ENCODE assay signal across 15 cellular contexts in the genomic region with DNA sequence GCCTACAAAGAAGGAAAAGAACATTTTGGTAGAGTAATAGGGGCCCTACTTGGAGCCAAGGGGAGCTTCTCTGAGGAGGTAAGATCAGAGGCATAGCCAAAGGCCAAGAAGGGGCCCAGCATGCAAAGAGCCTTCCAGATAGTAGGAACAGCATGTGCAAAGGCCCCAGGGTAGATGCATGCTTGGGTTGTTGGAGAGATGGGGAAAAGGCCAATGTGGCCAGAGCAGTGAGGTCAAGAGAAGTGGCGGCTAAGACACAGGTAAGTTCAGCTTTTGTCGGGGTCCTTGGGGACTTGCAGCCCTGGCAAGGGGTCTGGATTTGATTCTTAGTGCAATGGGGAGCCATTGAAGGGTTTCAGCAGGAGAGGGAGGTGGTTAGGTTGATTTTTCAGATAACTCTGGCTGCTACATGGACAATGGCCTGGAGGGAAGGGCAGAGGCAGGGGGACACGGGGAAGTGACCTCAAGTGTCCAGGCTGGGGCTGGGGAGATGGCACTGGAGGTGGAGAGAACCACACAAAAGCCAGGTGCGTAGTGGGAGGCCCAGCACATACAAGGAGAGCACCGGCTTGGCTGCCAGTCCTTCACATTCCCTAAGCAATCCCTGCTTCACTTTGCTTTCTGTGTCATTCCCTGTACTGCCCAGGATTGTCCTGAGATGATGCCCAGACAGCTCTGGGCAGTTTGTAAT. TPM values are rescaled to one million over a fixed set of nuclear protein-coding genes. Genes with fewer than 3 reads are reported as not detected.
DNase-seq lines count a peak whose midpoint lies in the region; ATAC-seq, FAIRE-seq and TF ChIP-seq lines count a peak whose summit lies in the region.
"Had no signal": no experiment of that assay in that cellular context is flagged by ENCODE, and none has a peak within 500 bp of the region (broad histone marks: within the 10 kb centered on the region; RNA-seq: fewer than 3 reads in every experiment).

No MANE protein-coding gene starts in this region.

- TF ChIP-seq EP300 in H1 (IDR thresholded peaks at IDR 0.05; ENCODE audit: borderline replicate concordance in 1 of 2, low read depth in 2 of 2, low read length in 2 of 2), result no peak

- no peak overlapping the region for H3K4ac ChIP-seq in H1 (replicated peaks; ENCODE audit: insufficient read length, low read depth, low read length)

- H2BK5ac ChIP-seq in H1 (ENCODE audit: low read depth, low read length), result no peak overlapping the region

- POLR2A ChIA-PET in H1 (lab: Charles Lee; ENCODE audit: partially characterized antibody), result interaction anchor here (0.6 to 0.8 kb wide), 2 partner anchors 10 to 15 kb away, joined by 3 read pairs; no protein-coding TSS in a partner anchor

- intact Hi-C loops in left ventricle myocardium superior (cut with micrococcal nuclease), result no loop called here
- intact Hi-C loops in Right ventricle myocardium inferior (cut with DNase I), result no loop called here
- intact Hi-C loops in aorta (cut with DNase I), result no loop called here

- no peak for TF ChIP-seq RAD21 in H1 (IDR thresholded peaks at IDR 0.05 in 1 of 2, conservative IDR thresholded peaks at IDR 0.05 in 1 of 2; ENCODE audit: low read depth in 2 of 2, low read length in 2 of 2)

- no peak for TF ChIP-seq POLR2A in H1 (IDR thresholded peaks at IDR 0.05; ENCODE audit: control extremely low read depth in 1 of 2, low read depth in 2 of 2, low read length in 2 of 2)

- H3K9me3 ChIP-seq in H1 (ENCODE audit: insufficient read depth in 2 of 2, low read depth in 1 of 2, low read length in 1 of 2) (no peaks in the 10 kb centered on the region), osteoblast (ENCODE audit: low read depth, low read length) (no peaks in the 10 kb centered on the region), aorta (ENCODE audit: control insufficient read depth, low read length) (peaks cover 3% of the 10 kb centered on the region)

- H3K4me3 ChIP-seq in H1 (ENCODE audit: extremely low read depth in 1 of 4, insufficient read depth in 2 of 4, low read depth in 3 of 4, low read length in 4 of 4) (no peak overlapping the region), osteoblast (ENCODE audit: insufficient read depth, low read length) (no peak overlapping the region), aorta (ENCODE audit: low read length in 2 of 2) (no peak overlapping the region)
- H3K4me3 ChIP-seq: GM12878 had no signal

- no peaks in the 10 kb centered on the region for H3K23me2 ChIP-seq in H1 (ENCODE audit: low read depth, low read length)

- no peak overlapping the region for H2BK15ac ChIP-seq in H1 (ENCODE audit: low read length)

- H3K27me3 ChIP-seq in H1 (replicated peaks in 1 of 4; ENCODE audit: control insufficient read depth in 3 of 4, extremely low read depth in 1 of 4, insufficient read depth in 3 of 4, low read length in 3 of 4) (no peaks in the 10 kb centered on the region), osteoblast (ENCODE audit: insufficient read depth, low read length) (no peaks in the 10 kb centered on the region), aorta (ENCODE audit: control insufficient read depth in 1 of 2, insufficient read depth in 2 of 2, low read length in 1 of 2) (no peaks in the 10 kb centered on the region)

- H4K8ac ChIP-seq in H1 (ENCODE audit: extremely low read depth, insufficient read depth, low read length), result no peak overlapping the region

- whole genome bisulfite sequencing in H1 (ENCODE audit: extremely low coverage in 1 of 2, insufficient coverage in 1 of 2, insufficient read length in 1 of 2, insufficient replicate concordance in 2 of 2, low coverage in 1 of 2, low lambda C conversion rate in 2 of 2, missing lambda C conversion rate in 1 of 2), 2 experiments, result 90% methylated on average over 5 of the region's 5 CpGs; no CpG with 5 or more reads in 1 of the 2 experiments
- 83 to 93% methylated on average over 5 of the region's 5 CpGs for WGBS in aorta, 2 donors

- H2AK5ac ChIP-seq in H1 (ENCODE audit: low read depth, low read length), result no peak overlapping the region

- no peak overlapping the region for H3K56ac ChIP-seq in H1 (replicated peaks; ENCODE audit: insufficient read length, low read depth, low read length)

- no peaks in the 10 kb centered on the region for H4K20me1 ChIP-seq in H1 (replicated peaks in 1 of 2; ENCODE audit: control insufficient read depth in 1 of 2, insufficient read depth in 2 of 2, low read length in 2 of 2)
- H4K20me1 ChIP-seq in osteoblast (ENCODE audit: insufficient read depth, low read length), result no peaks in the 10 kb centered on the region

- H2AFZ ChIP-seq in H1 (ENCODE audit: low read length) (no peak overlapping the region), osteoblast (ENCODE audit: low read length) (no peak overlapping the region)

- no peak overlapping the region for H2BK12ac ChIP-seq in H1 (ENCODE audit: low read depth, low read length)

- H3K79me1 ChIP-seq in H1 (ENCODE audit: low read depth, low read length), result no peaks in the 10 kb centered on the region; the same call in 1 of the 2 replicates

- no peak overlapping the region for H2BK20ac ChIP-seq in H1 (ENCODE audit: low read length)

- no peak for TF ChIP-seq CTCF in H1 (IDR thresholded peaks at IDR 0.05; ENCODE audit: control extremely low read depth in 1 of 3, insufficient read depth in 1 of 3, low read depth in 1 of 3, low read length in 3 of 3)
- no peak for TF ChIP-seq CTCF in osteoblast (IDR thresholded peaks at IDR 0.05; ENCODE audit: extremely low read depth, low read depth, low read length)

- H3K36me3 ChIP-seq in H1 (ENCODE audit: control insufficient read depth in 2 of 4, insufficient read depth in 4 of 4, low read length in 3 of 4), result no peaks in the 10 kb centered on the region
- H3K36me3 ChIP-seq in osteoblast (ENCODE audit: insufficient read depth, low read length), result no peaks in the 10 kb centered on the region
- no peaks in the 10 kb centered on the region for H3K36me3 ChIP-seq in aorta (ENCODE audit: control insufficient read depth in 1 of 2, insufficient read depth in 2 of 2, low read length in 1 of 2)

- no peak overlapping the region for H4K5ac ChIP-seq in H1 (ENCODE audit: insufficient read length, low read depth, low read length)

- H3K18ac ChIP-seq in H1 (ENCODE audit: extremely low read depth, low read length), result no peak overlapping the region

- CTCF ChIA-PET in H1 (lab: Charles Lee; ENCODE audit: partially characterized antibody), result interaction anchor here (0.5 to 25.2 kb wide), 36 partner anchors 10 to 558 kb away, joined by 3 to 498 read pairs (median 6); a partner anchor contains a TSS

- DNase-seq in left ventricle myocardium superior, result peak; percentile 6
- no peak for DNase-seq in Right ventricle myocardium inferior (ENCODE audit: missing footprints)
- no peak for DNase-seq in H1 (ENCODE audit: low read depth in 1 of 2, low spot score in 2 of 2)
- DNase-seq in osteoblast (ENCODE audit: insufficient read length, low spot score, missing footprints), result peak; percentile 47
- DNase-seq in aorta, result peak; percentile 21 to 57
- no peak for DNase-seq in NCI-H2196 treated with DMSO at 0.1 percent for 48 hours (lab: John Stamatoyannopoulos, UW; ENCODE audit: unreplicated experiment)
- DNase-seq in HCEC 1CT, result no peak
- DNase-seq: CD4-positive, alpha-beta memory T cell; DMS79 had no signal

- no peak overlapping the region for H3K14ac ChIP-seq in H1 (ENCODE audit: insufficient read length)

- H3K79me2 ChIP-seq in H1 (ENCODE audit: control insufficient read depth in 1 of 2, insufficient read depth in 2 of 2, low read length in 2 of 2) (no peaks in the 10 kb centered on the region), osteoblast (ENCODE audit: insufficient read depth, low read length) (no peaks in the 10 kb centered on the region)

- no peak overlapping the region for H4K91ac ChIP-seq in H1 (replicated peaks; ENCODE audit: insufficient read length, low read length)

- H3K23ac ChIP-seq in H1 (ENCODE audit: insufficient read length), result no peak overlapping the region

- FAIRE-seq in H1 (lab: Jason Lieb, UNC), result no peak
- FAIRE-seq: GM12878, GM19239, H54 had no signal

- ATAC-seq in left ventricle myocardium superior (no peak), Right ventricle myocardium inferior (no peak), aorta (ENCODE audit: low FRiP score) (no peak), GM18498 (IDR thresholded peaks at IDR 0.05; ENCODE audit: unreplicated experiment) (no peak)

- no peak overlapping the region for H2BK120ac ChIP-seq in H1 (replicated peaks; ENCODE audit: low read depth, low read length)

- H3K4me2 ChIP-seq in H1 (ENCODE audit: insufficient read depth in 1 of 2, low read depth in 2 of 2, low read length in 2 of 2) (no peak overlapping the region), osteoblast (ENCODE audit: insufficient read depth, low read length) (no peak overlapping the region)

- no peak overlapping the region for H3K9ac ChIP-seq in H1 (replicated peaks in 1 of 4; ENCODE audit: extremely low read depth in 1 of 4, low read depth in 3 of 4, low read length in 3 of 4)

- H3K4me1 ChIP-seq in H1 (replicated peaks in 1 of 4; ENCODE audit: control insufficient read depth in 3 of 4, insufficient read depth in 4 of 4, low read length in 3 of 4) (peaks cover 0 to 2% (median 0%) of the 10 kb centered on the region in 4 experiments; a peak in 1 of 7 replicates), osteoblast (ENCODE audit: insufficient read depth, low read length) (no peaks in the 10 kb centered on the region), aorta (ENCODE audit: control insufficient read depth in 1 of 2, insufficient read depth in 2 of 2, low read length in 2 of 2) (no peaks in the 10 kb centered on the region)

- H3K27ac ChIP-seq in H1 (ENCODE audit: low read depth, low read length) (no peak overlapping the region), osteoblast (ENCODE audit: low read depth, low read length) (no peak overlapping the region), aorta (ENCODE audit: low read depth in 1 of 2, low read length in 2 of 2) (no peak overlapping the region)

TF ChIP-seq in H1, 55 proteins besides CTCF, POLR2A, EP300 and RAD21:
- 0 out of 2 replicates have a peak, but pooled peaks have one; percentile 15 for TF ChIP-seq KDM1A (IDR thresholded peaks at IDR 0.05; ENCODE audit: borderline replicate concordance, low read length)
- no peak for TF ChIP-seq SIRT6 (IDR thresholded peaks at IDR 0.05; ENCODE audit: low read length)

RNA-seq across cellular contexts. Expression of a gene that starts 16.5 kb away (rescaled TPM):
- 2.4 TPM for total RNA-seq in left ventricle myocardium superior
- 1.3 TPM for total RNA-seq in Right ventricle myocardium inferior
- 0.15 and 0.22 TPM in 2 replicates for total RNA-seq in H1 (2021; fragmentation: NEBNext Ultra II Directional; extraction: Animal tissue kit (Norgen Biotek cat#: 25700))
- 0.30 and 0.31 TPM in 2 replicates for polyA plus RNA-seq in H1 (2011; rRNA removed)
- 0.21 TPM for polyA plus RNA-seq in H1 (2011; cell fraction: cytosol; rRNA removed)
- 0.34 TPM for polyA plus RNA-seq in H1 (2011; cell fraction: nucleus; rRNA removed)
- 0.24 to 0.65 TPM (median 0.29 TPM) in 4 replicates for polyA plus RNA-seq in H1 (2012, experiment 1 of 2)
- 0.18 TPM for polyA plus RNA-seq in H1 (2012, experiment 2 of 2)
- polyA plus RNA-seq in H1 (2013, experiment 1 of 2), result 0.32 TPM
- polyA plus RNA-seq in H1 (2013, experiment 2 of 2), result 0.39 TPM
- 0.88 and 1.3 TPM in 2 replicates for polyA minus RNA-seq in H1 (2011; rRNA and poly(A)+ RNA removed)
- polyA minus RNA-seq in H1 (2011; cell fraction: cytosol; rRNA and poly(A)+ RNA removed), result 0.37 TPM
- 2.6 TPM for polyA minus RNA-seq in H1 (2011; cell fraction: nucleus; rRNA and poly(A)+ RNA removed)
- under 0.01 TPM in 1 of 2 replicates, not detected in the other for total RNA-seq in osteoblast
- 1 to 10 TPM; 1.1 to 3.8 TPM for total RNA-seq in aorta
- not detected for polyA plus RNA-seq in aorta
- total RNA-seq: CD4-positive, alpha-beta memory T cell; HT-29 had no signal
- polyA plus RNA-seq: CD4-positive, alpha-beta memory T cell; IgD-negative memory B cell had no signal

Comparison
In these comparisons a context has a peak if more than half of its experiments do, and no peak if none do; other contexts are left out.
1. DNase-seq: peak in left ventricle myocardium superior (single experiment), osteoblast (single experiment) and aorta (2 of 2); none in Right ventricle myocardium inferior (single experiment), H1 (0 of 2), NCI-H2196 treated with DMSO at 0.1 percent for 48 hours (single experiment) and HCEC 1CT (single experiment).